Comparison of ENCODE assay signal across 8 cellular contexts in genomic region chr16:85350973-85351372, GRCh38.
DNase-seq lines count a peak whose midpoint lies in the region; ATAC-seq, FAIRE-seq and TF ChIP-seq lines count a peak whose summit lies in the region.

No MANE protein-coding gene starts in this region.

- H3K9me3 Mint-ChIP-seq in Caco-2 (ENCODE audit: unreplicated experiment) (peaks cover 10% of the 10 kb centered on the region), endodermal cell (peaks cover 12% of the 10 kb centered on the region)
- peaks cover 0 to 5% (median 1%) of the 10 kb centered on the region in 8 donors for H3K9me3 Mint-ChIP-seq in CD4-positive, alpha-beta memory T cell

- peaks cover 36% of the 10 kb centered on the region for H3K4me1 ChIP-seq in Caco-2
- peaks cover 36% of the 10 kb centered on the region for H3K4me1 ChIP-seq in keratinocyte (ENCODE audit: control insufficient read depth, extremely low read depth, insufficient read depth, low read length)
- H3K4me1 ChIP-seq in CD4-positive, alpha-beta memory T cell (ENCODE audit: insufficient read depth, low read length), result no peaks in the 10 kb centered on the region
- H3K4me1 ChIP-seq in endodermal cell (ENCODE audit: control insufficient read depth, insufficient read depth, low read length), result no peaks in the 10 kb centered on the region

- H3K9me1 ChIP-seq in keratinocyte (ENCODE audit: control insufficient read depth, extremely low read depth, insufficient read depth, low read length), result no peaks in the 10 kb centered on the region

- H3K4me3 ChIP-seq in Caco-2 (ENCODE audit: low read depth, low read length) (no peak overlapping the region), brain microvascular endothelial cell (ENCODE audit: low read depth, low read length) (no peak overlapping the region), keratinocyte (ENCODE audit: control insufficient read depth in 2 of 3, extremely low read depth in 1 of 3, insufficient read depth in 2 of 3, low read depth in 1 of 3, low read length in 3 of 3) (no peak overlapping the region), endodermal cell (ENCODE audit: low read length) (no peak overlapping the region)
- no peak overlapping the region for H3K4me3 ChIP-seq in CD4-positive, alpha-beta memory T cell (ENCODE audit: low read length in 2 of 2)

- no TSS peak for BruUV-seq in Caco-2 (replicated peaks; lab: Mats Ljungman, UMichigan)

- no peak overlapping the region for H2AFZ ChIP-seq in keratinocyte (ENCODE audit: control insufficient read depth, low read length)

- H3K36me3 ChIP-seq in Caco-2 (ENCODE audit: control insufficient read depth, insufficient read depth, low read length), result no peaks in the 10 kb centered on the region
- no peaks in the 10 kb centered on the region for H3K36me3 ChIP-seq in brain microvascular endothelial cell (replicated peaks)
- no peaks in the 10 kb centered on the region for H3K36me3 ChIP-seq in keratinocyte (ENCODE audit: control insufficient read depth in 2 of 2, extremely low read depth in 1 of 2, insufficient read depth in 2 of 2, low read length in 2 of 2)
- no peaks in the 10 kb centered on the region for H3K36me3 ChIP-seq in CD4-positive, alpha-beta memory T cell (ENCODE audit: insufficient read depth, low read length)
- H3K36me3 ChIP-seq in endodermal cell (ENCODE audit: control insufficient read depth, insufficient read depth, low read length), result no peaks in the 10 kb centered on the region

- dilution Hi-C loops in keratinocyte (cut with MboI; ENCODE audit: extremely low pct_ligation_motif_present, low sequenced_read_pairs), result no loop called here

- H3K4me3 Mint-ChIP-seq in Caco-2 (ENCODE audit: unreplicated experiment) (no peak overlapping the region), endodermal cell (no peak overlapping the region)
- no peak overlapping the region for H3K4me3 Mint-ChIP-seq in CD4-positive, alpha-beta memory T cell

- WGBS in endodermal cell (ENCODE audit: insufficient coverage in 1 of 2, insufficient read length in 1 of 2), 2 experiments, result 81 to 92% methylated on average over 4 of the region's 4 CpGs

- H3K27ac ChIP-seq in brain microvascular endothelial cell, result no peak overlapping the region
- H3K27ac ChIP-seq in keratinocyte (ENCODE audit: control insufficient read depth, insufficient read depth, low read length), result no peak overlapping the region
- H3K27ac ChIP-seq in CD4-positive, alpha-beta memory T cell (ENCODE audit: low read depth, low read length), result no peak overlapping the region
- H3K27ac ChIP-seq in endodermal cell (ENCODE audit: low read depth, low read length), result no peak overlapping the region

- H3K9me3 ChIP-seq in Caco-2, result no peaks in the 10 kb centered on the region
- H3K9me3 ChIP-seq in keratinocyte (ENCODE audit: control insufficient read depth, low read depth, low read length), result peaks cover 3% of the 10 kb centered on the region
- no peaks in the 10 kb centered on the region for H3K9me3 ChIP-seq in CD4-positive, alpha-beta memory T cell (ENCODE audit: control insufficient read depth in 1 of 2, low read length in 2 of 2)
- peaks cover 9% of the 10 kb centered on the region for H3K9me3 ChIP-seq in endodermal cell (ENCODE audit: control insufficient read depth, low read length)

- ATAC-seq in GM19397 (IDR thresholded peaks at IDR 0.05; ENCODE audit: unreplicated experiment), result no peak

- peaks cover 3% of the 10 kb centered on the region for H4K20me1 ChIP-seq in keratinocyte (ENCODE audit: control insufficient read depth, extremely low read depth, insufficient read depth, low read length)

- H3K4me1 Mint-ChIP-seq in Caco-2 (ENCODE audit: low read depth, unreplicated experiment), result peaks cover 14% of the 10 kb centered on the region
- H3K4me1 Mint-ChIP-seq in CD4-positive, alpha-beta memory T cell, result no peaks in the 10 kb centered on the region
- no peaks in the 10 kb centered on the region for H3K4me1 Mint-ChIP-seq in endodermal cell

- no peaks in the 10 kb centered on the region for H3K79me2 ChIP-seq in keratinocyte (ENCODE audit: control insufficient read depth, insufficient read depth, low read length)

- H3K27me3 ChIP-seq in Caco-2 (replicated peaks; ENCODE audit: control insufficient read depth, insufficient read depth, low read length) (no peaks in the 10 kb centered on the region), brain microvascular endothelial cell (replicated peaks) (no peaks in the 10 kb centered on the region), keratinocyte (ENCODE audit: control insufficient read depth, extremely low read depth, insufficient read depth, low read length) (peaks cover 17% of the 10 kb centered on the region), endodermal cell (ENCODE audit: control insufficient read depth, insufficient read depth, low read length, poor library complexity, severe bottlenecking) (no peaks in the 10 kb centered on the region)
- no peaks in the 10 kb centered on the region for H3K27me3 ChIP-seq in CD4-positive, alpha-beta memory T cell (ENCODE audit: insufficient read depth, low read length)

- POLR2A ChIA-PET in Caco-2 (lab: Charles Lee), result no interaction called here
- POLR2A ChIA-PET in CD4-positive, alpha-beta memory T cell (lab: Charles Lee; ENCODE audit: partially characterized antibody), result no interaction called here

- no peak overlapping the region for H3K4me2 ChIP-seq in keratinocyte (ENCODE audit: control insufficient read depth, extremely low read depth, insufficient read depth, low read depth, low read length)

- CTCF ChIA-PET in Caco-2 (lab: Charles Lee), result no interaction called here
- CTCF ChIA-PET in CD4-positive, alpha-beta memory T cell (lab: Charles Lee; ENCODE audit: partially characterized antibody), result no interaction called here

- in situ Hi-C loops in brain microvascular endothelial cell (cut with HindIII; ENCODE audit: low pct_ligation_motif_present, low sequenced_read_pairs), result no loop called here

- peak overlapping the region; percentile 17 for H3K27ac Mint-ChIP-seq in Caco-2 (ENCODE audit: unreplicated experiment)
- no peak overlapping the region for H3K27ac Mint-ChIP-seq in CD4-positive, alpha-beta memory T cell
- no peak overlapping the region for H3K27ac Mint-ChIP-seq in endodermal cell

- H3K27me3 Mint-ChIP-seq in Caco-2 (ENCODE audit: insufficient read depth, unreplicated experiment) (no peaks in the 10 kb centered on the region), endodermal cell (ENCODE audit: insufficient read depth) (no peaks in the 10 kb centered on the region)
- H3K27me3 Mint-ChIP-seq in CD4-positive, alpha-beta memory T cell, result peaks cover 0 to 4% of the 10 kb centered on the region in 2 donors

- intact Hi-C loops in Caco-2 (cut with micrococcal nuclease; ENCODE audit: unreplicated experiment), result no loop called here
- intact Hi-C loops in CD4-positive, alpha-beta memory T cell (cut with micrococcal nuclease), result no loop called here

- TF ChIP-seq CTCF in Caco-2 (IDR thresholded peaks at IDR 0.05; ENCODE audit: insufficient read depth in 1 of 2, low read depth in 1 of 2, low read length in 1 of 2, severe bottlenecking in 1 of 2, unreplicated experiment in 1 of 2), result no peak
- TF ChIP-seq CTCF in brain microvascular endothelial cell (IDR thresholded peaks at IDR 0.05; ENCODE audit: low read depth, low read length, missing control alignments), result no peak
- TF ChIP-seq CTCF in keratinocyte (optimal IDR thresholded peaks at IDR 0.05 in 1 of 3, IDR thresholded peaks at IDR 0.05 in 1 of 3, conservative IDR thresholded peaks at IDR 0.05 in 1 of 3; ENCODE audit: extremely low read depth in 1 of 3, insufficient read depth in 2 of 3, low read length in 3 of 3), result no peak
- TF ChIP-seq CTCF in endodermal cell (conservative IDR thresholded peaks at IDR 0.05), result no peak

- FAIRE-seq in keratinocyte (lab: Jason Lieb, UNC) (peak; percentile 95), urothelium cell line (lab: Jason Lieb, UNC) (peak; percentile 76)

- no peak for DNase-seq in Caco-2
- DNase-seq in NCI-H2107 (lab: John Stamatoyannopoulos, UW), result peak; percentile 90
- peak; percentile 66 for DNase-seq in brain microvascular endothelial cell
- DNase-seq in keratinocyte (ENCODE audit: low read depth, low spot score), result peak; percentile 94
- peak; percentile 98 for DNase-seq in urothelium cell line (ENCODE audit: low spot score)
- no peak for DNase-seq in CD4-positive, alpha-beta memory T cell
- DNase-seq in endodermal cell, result no peak

- H3K36me3 Mint-ChIP-seq in Caco-2 (ENCODE audit: insufficient read depth, unreplicated experiment) (peaks cover 7% of the 10 kb centered on the region), endodermal cell (ENCODE audit: low read depth) (no peaks in the 10 kb centered on the region)
- H3K36me3 Mint-ChIP-seq in CD4-positive, alpha-beta memory T cell, result no peaks in the 10 kb centered on the region

- no peak overlapping the region for H3K9ac ChIP-seq in keratinocyte (ENCODE audit: control insufficient read depth, extremely low read depth, insufficient read depth, low read length)
- no peak overlapping the region for H3K9ac ChIP-seq in endodermal cell (ENCODE audit: extremely low read depth, low read length, poor library complexity, severe bottlenecking)

Comparison
In these comparisons a context has a peak if more than half of its experiments do, and no peak if none do; other contexts are left out.
1. DNase-seq: peak in NCI-H2107 (single experiment), brain microvascular endothelial cell (single experiment), keratinocyte (single experiment) and urothelium cell line (single experiment); none in Caco-2 (0 of 2), CD4-positive, alpha-beta memory T cell (0 of 5) and endodermal cell (single experiment).